In the genomic region with DNA sequence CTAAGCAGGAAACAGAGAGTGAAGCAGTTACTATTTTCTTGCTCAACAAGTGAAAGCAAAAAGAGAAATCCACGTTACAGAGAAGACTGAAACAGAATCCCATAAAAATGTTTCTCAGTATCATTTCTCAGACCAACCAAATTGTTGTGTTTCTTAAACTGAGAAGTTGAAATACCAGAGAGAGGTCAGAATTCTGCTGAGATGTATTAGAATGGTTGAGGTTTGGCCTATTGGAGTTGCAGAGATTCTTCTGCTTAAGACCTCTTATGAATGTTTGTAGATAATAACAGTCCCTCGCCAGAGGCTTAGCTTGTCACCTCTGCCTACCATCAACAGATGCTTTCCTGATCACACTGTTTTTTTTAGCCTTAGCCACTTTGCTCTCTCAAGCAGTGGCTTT, we compare ENCODE assay signal across 24 cellular contexts.
A peak's percentile ranks its signal among the peaks of the same experiment; 100 is the strongest.
DNase-seq lines count a peak whose midpoint lies in the region; ATAC-seq and TF ChIP-seq lines count a peak whose summit lies in the region.
"Had no signal": no experiment of that assay in that cellular context is flagged by ENCODE, and none has a peak within 500 bp of the region (broad histone marks: within the 10 kb centered on the region; RNA-seq: fewer than 3 reads in every experiment).

No MANE protein-coding gene starts in this region.

- H3K79me2 ChIP-seq in mesendoderm (ENCODE audit: control insufficient read depth, insufficient read depth, low read length): no peaks in the 10 kb centered on the region
- H3K79me2 ChIP-seq in smooth muscle cell (ENCODE audit: low read depth): no peaks in the 10 kb centered on the region

- no peak overlapping the region for H3K9ac ChIP-seq in mesendoderm (ENCODE audit: low read length)
- H3K9ac ChIP-seq in smooth muscle cell (ENCODE audit: low read depth): no peak overlapping the region
- H3K9ac ChIP-seq: KMS-11 had no signal

- H3K79me1 ChIP-seq in mesendoderm (ENCODE audit: low read length): no peaks in the 10 kb centered on the region

- H2AFZ ChIP-seq in smooth muscle cell (ENCODE audit: low read depth): no peak overlapping the region

- peaks cover 7% of the 10 kb centered on the region for H3K4me1 ChIP-seq in mesendoderm (ENCODE audit: control insufficient read depth, low read depth, low read length)
- no peaks in the 10 kb centered on the region for H3K4me1 ChIP-seq in smooth muscle cell (ENCODE audit: low read depth)
- H3K4me1 ChIP-seq: Caco-2 had no signal

- H3K4me3 Mint-ChIP-seq in HFFc6 (peak overlapping the region; percentile 61; the same call in 1 of the 2 replicates), chondrocyte (ENCODE audit: unreplicated experiment) (no peak overlapping the region)
- H3K4me3 Mint-ChIP-seq: CD8-positive, alpha-beta T cell; IgD-negative memory B cell had no signal

- H3K27ac Mint-ChIP-seq in HFFc6 (no peak overlapping the region), chondrocyte (ENCODE audit: unreplicated experiment) (peak overlapping the region; percentile 55)
- H3K27ac Mint-ChIP-seq: CD8-positive, alpha-beta T cell; IgD-negative memory B cell had no signal

- H3K56ac ChIP-seq in mesendoderm (ENCODE audit: low read length): no peak overlapping the region

- H3K9me3 ChIP-seq in smooth muscle cell (replicated peaks; ENCODE audit: low read depth): no peaks in the 10 kb centered on the region
- H3K9me3 ChIP-seq: Caco-2 had no signal

- H3K27me3 Mint-ChIP-seq in HFFc6 (ENCODE audit: insufficient read depth) (no peaks in the 10 kb centered on the region; the same call in 1 of the 2 replicates), chondrocyte (ENCODE audit: low read depth) (no peaks in the 10 kb centered on the region)
- H3K27me3 Mint-ChIP-seq: IgD-negative memory B cell had no signal

- H3K18ac ChIP-seq in mesendoderm (ENCODE audit: low read length): no peak overlapping the region

- H3K23ac ChIP-seq in mesendoderm (ENCODE audit: low read length): no peak overlapping the region

- H3K27me3 ChIP-seq in mesendoderm (ENCODE audit: insufficient read depth, low read length, poor library complexity): no peaks in the 10 kb centered on the region
- H3K27me3 ChIP-seq in smooth muscle cell (ENCODE audit: low read depth): no peaks in the 10 kb centered on the region

- H2BK5ac ChIP-seq in mesendoderm (ENCODE audit: low read length): no peak overlapping the region

- no peak overlapping the region for H2BK120ac ChIP-seq in mesendoderm (ENCODE audit: low read depth, low read length)

- peaks cover 26% of the 10 kb centered on the region for H3K9me3 Mint-ChIP-seq in HFFc6
- H3K9me3 Mint-ChIP-seq in chondrocyte (ENCODE audit: low read depth): no peaks in the 10 kb centered on the region

- H3K36me3 ChIP-seq in mesendoderm (ENCODE audit: control insufficient read depth, insufficient read depth, low read length) (no peaks in the 10 kb centered on the region), smooth muscle cell (ENCODE audit: low read depth) (no peaks in the 10 kb centered on the region)

- H3K4me3 ChIP-seq in mesendoderm (ENCODE audit: low read length): no peak overlapping the region
- H3K4me3 ChIP-seq in smooth muscle cell: no peak overlapping the region

- DNase-seq in HFFc6 (no peak), chondrocyte (ENCODE audit: low spot score) (no peak), mesendoderm (peak; percentile 4), smooth muscle cell (lab: John Stamatoyannopoulos, UW; ENCODE audit: unreplicated experiment) (no peak), T-helper 1 cell (no peak), GM19240 (ENCODE audit: insufficient read length, low spot score) (no peak)
- DNase-seq: AML-193; Caco-2; CD8-positive, alpha-beta T cell; NCI-H1048; NCI-H1417; NCI-H1694; NCI-H2029 treated with DMSO at 0.1 percent for 48 hours; NCI-H446 treated with DMSO at 0.1 percent for 48 hours; NCI-H526; NCI-H82; SHP77 treated with DMSO at 0.1 percent for 48 hours had no signal

- no peak overlapping the region for H3K4ac ChIP-seq in mesendoderm (ENCODE audit: low read depth, low read length)

- no peaks in the 10 kb centered on the region for H3K36me3 Mint-ChIP-seq in HFFc6 (ENCODE audit: low read depth)
- no peaks in the 10 kb centered on the region for H3K36me3 Mint-ChIP-seq in chondrocyte (ENCODE audit: low read depth)
- H3K36me3 Mint-ChIP-seq: CD8-positive, alpha-beta T cell; IgD-negative memory B cell had no signal

- H4K20me1 ChIP-seq in smooth muscle cell (ENCODE audit: low read depth): no peaks in the 10 kb centered on the region

- ATAC-seq in HG03571 (IDR thresholded peaks at IDR 0.05; ENCODE audit: unreplicated experiment): no peak
- ATAC-seq: CD8-positive, alpha-beta T cell; HCT116; Panc1 had no signal

- H3K4me1 Mint-ChIP-seq in HFFc6 (ENCODE audit: low read depth): no peaks in the 10 kb centered on the region; the same call in 1 of the 2 replicates
- peaks cover 41% of the 10 kb centered on the region for H3K4me1 Mint-ChIP-seq in chondrocyte (ENCODE audit: low read depth)
- H3K4me1 Mint-ChIP-seq: IgD-negative memory B cell had no signal

- no peak overlapping the region for H3K4me2 ChIP-seq in mesendoderm (ENCODE audit: low read length)
- peak overlapping the region; percentile 9 for H3K4me2 ChIP-seq in smooth muscle cell
- H3K4me2 ChIP-seq: KMS-11 had no signal

- H4K8ac ChIP-seq in mesendoderm (ENCODE audit: low read depth, low read length): no peak overlapping the region

- H3K27ac ChIP-seq in mesendoderm (ENCODE audit: low read depth, low read length) (no peak overlapping the region), smooth muscle cell (ENCODE audit: low read depth) (no peak overlapping the region)
- H3K27ac ChIP-seq: C4-2B, KMS-11, RWPE1 had no signal

- TF ChIP-seq CTCF in HFFc6 (IDR thresholded peaks at IDR 0.05) (no peak), chondrocyte (IDR thresholded peaks at IDR 0.05) (no peak), smooth muscle cell (IDR thresholded peaks at IDR 0.05; ENCODE audit: borderline replicate concordance, insufficient read depth, poor library complexity, severe bottlenecking) (no peak)

- no CpG with 5 or more reads among the region's 2 CpGs for WGBS in mesendoderm (ENCODE audit: extremely low coverage, insufficient coverage, low lambda C conversion rate)
- 18% methylated on average over 2 of the region's 2 CpGs for WGBS in smooth muscle cell (ENCODE audit: low lambda C conversion rate)

- no peak overlapping the region for H2BK15ac ChIP-seq in mesendoderm (replicated peaks; ENCODE audit: low read depth)

- H4K5ac ChIP-seq in mesendoderm (ENCODE audit: low read length): no peak overlapping the region

- H3F3A ChIP-seq in smooth muscle cell (ENCODE audit: low read depth): no peaks in the 10 kb centered on the region

- H2AK5ac ChIP-seq in mesendoderm (ENCODE audit: low read length): no peak overlapping the region
